In genomic region chr13:91491980-91492379, GRCh38 we compare ENCODE assay signal across 1 cellular context.
TF ChIP-seq lines count a peak whose summit lies in the region.

No MANE protein-coding gene starts in this region.

TF ChIP-seq in K562, 482 proteins besides CTCF, POLR2A, EP300 and RAD21 (continued from another document):
- 0 out of 2 replicates have a peak, but pooled peaks have one; percentile 19 for TF ChIP-seq E4F1 (CRISPR knock-in tag; IDR thresholded peaks at IDR 0.05; ENCODE audit: borderline replicate concordance)
